ENCODE assay signal across 1 cellular context in genomic region chr10:99665304-99665703, GRCh38.
TF ChIP-seq lines count a peak whose summit lies in the region.

No MANE protein-coding gene starts in this region.

TF ChIP-seq in HepG2, 621 proteins besides CTCF, POLR2A, EP300 and RAD21:
- TF ChIP-seq ZMAT3 (CRISPR knock-in tag; conservative IDR thresholded peaks at IDR 0.05) (no peak), ADNP (CRISPR knock-in tag; IDR thresholded peaks at IDR 0.05) (no peak), TSC22D2 (CRISPR knock-in tag; IDR thresholded peaks at IDR 0.05; ENCODE audit: borderline replicate concordance) (no peak), RBFOX2 (IDR thresholded peaks at IDR 0.05; ENCODE audit: low read depth, low read length) (0 out of 2 replicates have a peak, but pooled peaks have one; percentile 27), NFATC3 (CRISPR knock-in tag; IDR thresholded peaks at IDR 0.05) (no peak), ZNF546 (CRISPR knock-in tag; conservative IDR thresholded peaks at IDR 0.05) (no peak), ZNF24 (IDR thresholded peaks at IDR 0.05) (peak; percentile 87)
